ENCODE assay signal across 17 cellular contexts in the genomic region with DNA sequence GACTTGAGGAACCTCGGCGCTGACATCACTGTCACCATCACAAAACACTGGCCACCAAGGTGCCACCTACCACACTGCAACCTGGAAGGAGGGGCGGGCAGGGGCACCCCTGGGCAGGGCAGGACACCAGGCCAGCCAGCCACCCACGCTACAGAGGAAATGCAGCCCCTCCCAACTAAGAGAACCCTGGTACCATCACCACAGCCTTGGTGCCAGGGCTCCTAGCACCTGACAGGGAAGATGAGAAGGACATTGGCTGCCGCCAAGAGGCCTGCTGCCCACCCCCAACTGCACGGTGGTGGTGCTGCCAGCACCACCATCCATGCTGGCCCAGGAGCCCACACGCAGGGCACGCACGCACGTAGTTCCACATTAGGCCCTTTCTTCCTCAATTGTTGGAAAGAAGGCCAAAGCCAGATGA.
A peak's percentile ranks its signal among the peaks of the same experiment; 100 is the strongest.
DNase-seq lines count a peak whose midpoint lies in the region; ATAC-seq and TF ChIP-seq lines count a peak whose summit lies in the region.
"Had no signal": no experiment of that assay in that cellular context is flagged by ENCODE, and none has a peak within 500 bp of the region (broad histone marks: within the 10 kb centered on the region; RNA-seq: fewer than 3 reads in every experiment).

No MANE protein-coding gene starts in this region.

- no peak overlapping the region for H2AK5ac ChIP-seq in trophoblast cell (ENCODE audit: low read length)

- TF ChIP-seq CTCF in RWPE2 (IDR thresholded peaks at IDR 0.05; ENCODE audit: poor library complexity, severe bottlenecking): no peak
- no peak for TF ChIP-seq CTCF in sigmoid colon (IDR thresholded peaks at IDR 0.05)

- no peak overlapping the region for H3K4ac ChIP-seq in trophoblast cell (ENCODE audit: low read depth, low read length)

- TF ChIP-seq POLR2A in sigmoid colon (IDR thresholded peaks at IDR 0.05): no peak

- H3K9me3 ChIP-seq in BLaER1: peaks cover 27% of the 10 kb centered on the region
- H3K9me3 ChIP-seq in RWPE2 (ENCODE audit: severe bottlenecking): no peaks in the 10 kb centered on the region
- no peaks in the 10 kb centered on the region for H3K9me3 ChIP-seq in sigmoid colon
- peaks cover 1% of the 10 kb centered on the region for H3K9me3 ChIP-seq in trophoblast cell (ENCODE audit: insufficient read depth, low read depth, low read length)

- ATAC-seq in RWPE2 (ENCODE audit: low read depth) (no peak), GM18858 (IDR thresholded peaks at IDR 0.05; ENCODE audit: unreplicated experiment) (no peak), GM21576 (IDR thresholded peaks at IDR 0.05; ENCODE audit: unreplicated experiment) (no peak), GM18498 (IDR thresholded peaks at IDR 0.05; ENCODE audit: unreplicated experiment) (no peak)
- ATAC-seq: T-cell had no signal

- H3K27ac ChIP-seq in BLaER1 (peak overlapping the region; percentile 28; the same call in 1 of the 2 replicates), RWPE2 (ENCODE audit: poor library complexity, severe bottlenecking) (no peak overlapping the region), sigmoid colon (peak overlapping the region; percentile 93 to 97 (median 96)), trophoblast cell (ENCODE audit: low read depth, low read length) (no peak overlapping the region)
- H3K27ac ChIP-seq: VCaP had no signal

- WGBS in sigmoid colon, 2 donors: 96% methylated on average over 10 of the region's 10 CpGs
- no CpG with 5 or more reads among the region's 10 CpGs for WGBS in trophoblast cell (ENCODE audit: extremely low coverage, insufficient coverage, insufficient read length)

- no peak overlapping the region for H2AFZ ChIP-seq in trophoblast cell (ENCODE audit: insufficient read depth, low read length, poor library complexity)

- H2BK12ac ChIP-seq in trophoblast cell (ENCODE audit: low read length): no peak overlapping the region

- no peak overlapping the region for H3K23ac ChIP-seq in trophoblast cell (ENCODE audit: low read length)

- peaks cover 66% of the 10 kb centered on the region for H4K20me1 ChIP-seq in BLaER1

- peaks cover 71% of the 10 kb centered on the region for H3K4me1 ChIP-seq in BLaER1
- H3K4me1 ChIP-seq in RWPE2 (ENCODE audit: insufficient read depth, poor library complexity, severe bottlenecking): no peaks in the 10 kb centered on the region
- H3K4me1 ChIP-seq in sigmoid colon: peaks cover 4 to 80% (median 73%) of the 10 kb centered on the region in 4 donors
- H3K4me1 ChIP-seq in trophoblast cell (ENCODE audit: control insufficient read depth in 1 of 2, insufficient read depth in 2 of 2, low read length in 2 of 2): no peaks in the 10 kb centered on the region

- H4K91ac ChIP-seq in trophoblast cell (ENCODE audit: low read depth, low read length): no peak overlapping the region

- H4K12ac ChIP-seq in trophoblast cell (ENCODE audit: low read depth, low read length): no peak overlapping the region

- H3K9ac ChIP-seq in BLaER1 (no peak overlapping the region; the same call in 1 of the 2 replicates), trophoblast cell (ENCODE audit: low read length) (no peak overlapping the region)

- H3K27me3 ChIP-seq in BLaER1 (no peaks in the 10 kb centered on the region), RWPE2 (ENCODE audit: insufficient read depth, poor library complexity, severe bottlenecking) (no peaks in the 10 kb centered on the region), sigmoid colon (no peaks in the 10 kb centered on the region), trophoblast cell (ENCODE audit: insufficient read depth, low read length) (no peaks in the 10 kb centered on the region)

- H2BK5ac ChIP-seq in trophoblast cell (ENCODE audit: low read depth, low read length, poor library complexity): no peak overlapping the region

- H3K36me3 ChIP-seq in BLaER1: peaks cover 35% of the 10 kb centered on the region
- H3K36me3 ChIP-seq in RWPE2 (ENCODE audit: low read depth): no peaks in the 10 kb centered on the region
- H3K36me3 ChIP-seq in sigmoid colon: no peaks in the 10 kb centered on the region
- no peaks in the 10 kb centered on the region for H3K36me3 ChIP-seq in trophoblast cell (ENCODE audit: control insufficient read depth in 1 of 2, insufficient read depth in 2 of 2, low read length in 2 of 2)

- intact Hi-C loops in sigmoid colon (cut with DNase I): no loop called here

- DNase-seq in RWPE2 (ENCODE audit: low spot score): peak; percentile 22
- peak; percentile 84 for DNase-seq in mesenteric fat pad (ENCODE audit: low spot score)
- DNase-seq in sigmoid colon: peak; percentile 63
- no peak for DNase-seq in trophoblast cell
- DNase-seq: activated CD4-positive, alpha-beta memory T cell treated with anti-CD3 and anti-CD28 coated beads, Interleukin-2, amount 10 ng/mL, durations not matched to agents 7 days and 5 days; activated gamma-delta T cell; H9; NCI-H1417 treated with DMSO at 0.1 percent for 48 hours; NCI-H2227 treated with DMSO at 0.1 percent for 48 hours; occipital lobe; stimulated activated naive CD4-positive, alpha-beta T cell treated with Interleukin-2 at 50 U/mL for 16 hours had no signal

- TF ChIP-seq EP300 in sigmoid colon (IDR thresholded peaks at IDR 0.05): no peak

- H3K18ac ChIP-seq in trophoblast cell (ENCODE audit: low read length): no peak overlapping the region

- no peaks in the 10 kb centered on the region for H3K79me1 ChIP-seq in trophoblast cell (ENCODE audit: low read length)

- no peak overlapping the region for H2BK120ac ChIP-seq in trophoblast cell (ENCODE audit: insufficient read depth, low read length, poor library complexity)

- no peak overlapping the region for H3K4me3 ChIP-seq in BLaER1
- no peak overlapping the region for H3K4me3 ChIP-seq in RWPE2 (ENCODE audit: severe bottlenecking)
- H3K4me3 ChIP-seq in sigmoid colon: no peak overlapping the region
- H3K4me3 ChIP-seq in trophoblast cell (ENCODE audit: low read depth, low read length): no peak overlapping the region

- no peak overlapping the region for H4K8ac ChIP-seq in trophoblast cell (ENCODE audit: low read depth, low read length)

- H3K4me2 ChIP-seq in BLaER1 (peak overlapping the region; percentile 89), trophoblast cell (ENCODE audit: low read length) (no peak overlapping the region)

- no peaks in the 10 kb centered on the region for H3K79me2 ChIP-seq in trophoblast cell (ENCODE audit: control insufficient read depth, insufficient read depth, low read length, poor library complexity)

- no peak overlapping the region for H3K14ac ChIP-seq in trophoblast cell (ENCODE audit: low read length)

Comparison
In these comparisons a context has a peak if more than half of its experiments do, and no peak if none do; other contexts are left out.
1. H3K27ac ChIP-seq: peak in BLaER1 (single experiment) and sigmoid colon (4 of 4); none in RWPE2 (single experiment) and trophoblast cell (single experiment).
2. DNase-seq: peak in RWPE2 (single experiment), mesenteric fat pad (single experiment) and sigmoid colon (single experiment); none in trophoblast cell (0 of 2).